8 cellular contexts compared by ENCODE assay signal in genomic region chr2:24083567-24084385, GRCh38. TPM values are rescaled to one million over a fixed set of nuclear protein-coding genes. Genes with fewer than 3 reads are reported as not detected.
A peak's percentile ranks its signal among the peaks of the same experiment; 100 is the strongest.
DNase-seq lines count a peak whose midpoint lies in the region; ATAC-seq and TF ChIP-seq lines count a peak whose summit lies in the region.

No MANE protein-coding gene starts in this region.

- H3K27ac ChIP-seq in cardiac muscle cell: peak overlapping the region; percentile 84

- no peaks in the 10 kb centered on the region for H3K27me3 ChIP-seq in cardiac muscle cell

- H3K36me3 Mint-ChIP-seq in activated naive CD4-positive, alpha-beta T cell treated with anti-CD3 and anti-CD28 coated beads, Interleukin-2, amount 50 U/mL, for 24 hours: no peaks in the 10 kb centered on the region

- peaks cover 3% of the 10 kb centered on the region for H3K36me3 ChIP-seq in cardiac muscle cell

- H3K9me3 ChIP-seq in cardiac muscle cell (ENCODE audit: low read depth): no peaks in the 10 kb centered on the region

- no peak for TF ChIP-seq CTCF in cardiac muscle cell (IDR thresholded peaks at IDR 0.05; ENCODE audit: low read depth, low read length)

- peak overlapping the region; percentile 90 for H3K4me3 Mint-ChIP-seq in activated naive CD4-positive, alpha-beta T cell treated with anti-CD3 and anti-CD28 coated beads, Interleukin-2, amount 50 U/mL, for 24 hours

- peak; percentile 69 for DNase-seq in DMS53 treated with DMSO at 0.1 percent for 48 hours (lab: John Stamatoyannopoulos, UW; ENCODE audit: unreplicated experiment)
- DNase-seq in NCI-H510A (lab: John Stamatoyannopoulos, UW): peak; percentile 93
- peak; percentile 87 to 95 for DNase-seq in cardiac muscle cell (ENCODE audit: low read depth in 1 of 2, low spot score in 1 of 2)
- DNase-seq in pons (ENCODE audit: low spot score): peak; percentile 43
- DNase-seq in occipital lobe (lab: John Stamatoyannopoulos, UW): no peak

- H3K9me3 Mint-ChIP-seq in activated naive CD4-positive, alpha-beta T cell treated with anti-CD3 and anti-CD28 coated beads, Interleukin-2, amount 50 U/mL, for 24 hours: no peaks in the 10 kb centered on the region

- peaks cover 11% of the 10 kb centered on the region for H3K4me1 Mint-ChIP-seq in activated naive CD4-positive, alpha-beta T cell treated with anti-CD3 and anti-CD28 coated beads, Interleukin-2, amount 50 U/mL, for 24 hours

- ATAC-seq in GM19351 (IDR thresholded peaks at IDR 0.05; ENCODE audit: unreplicated experiment): peak; percentile 79
- ATAC-seq in HG03432 (IDR thresholded peaks at IDR 0.05; ENCODE audit: unreplicated experiment): peak; percentile 73

- H3K27ac Mint-ChIP-seq in activated naive CD4-positive, alpha-beta T cell treated with anti-CD3 and anti-CD28 coated beads, Interleukin-2, amount 50 U/mL, for 24 hours: peak overlapping the region; percentile 68

- H3K27me3 Mint-ChIP-seq in activated naive CD4-positive, alpha-beta T cell treated with anti-CD3 and anti-CD28 coated beads, Interleukin-2, amount 50 U/mL, for 24 hours: no peaks in the 10 kb centered on the region

- H3K4me1 ChIP-seq in cardiac muscle cell (ENCODE audit: low read depth): peaks cover 4% of the 10 kb centered on the region

- peak overlapping the region; percentile 45 for H3K4me3 ChIP-seq in cardiac muscle cell

RNA-seq across cellular contexts. Expression of gene TP53I3, which starts 0.9 kb away (rescaled TPM):
- total RNA-seq in cardiac muscle cell (25.4 and 55.5 TPM in 2 replicates), occipital lobe (11.9 TPM)
- polyA plus RNA-seq in cardiac muscle cell: 31.6 and 70.2 TPM in 2 replicates

RNA-seq across cellular contexts. Expression of gene SF3B6, which starts 7.7 kb away (rescaled TPM):
- total RNA-seq in cardiac muscle cell (88.5 and 133 TPM in 2 replicates), occipital lobe (124 TPM)
- polyA plus RNA-seq in cardiac muscle cell: 238 and 292 TPM in 2 replicates

RNA-seq across cellular contexts. Expression of gene FKBP1B, which starts 34.2 kb away (rescaled TPM):
- total RNA-seq in cardiac muscle cell (39.4 and 43.1 TPM in 2 replicates), occipital lobe (60.0 TPM)
- 46.3 and 63.6 TPM in 2 replicates for polyA plus RNA-seq in cardiac muscle cell

RNA-seq across cellular contexts. Expression of gene WDCP, which starts 36.6 kb away (rescaled TPM):
- total RNA-seq in cardiac muscle cell: 7.7 and 8.1 TPM in 2 replicates
- 6.8 and 8.2 TPM in 2 replicates for polyA plus RNA-seq in cardiac muscle cell
- 23.7 TPM for total RNA-seq in occipital lobe

RNA-seq across cellular contexts. Expression of gene PFN4, which starts 39.4 kb away (rescaled TPM):
- total RNA-seq in cardiac muscle cell: 3.2 TPM in 1 of 2 replicates, not detected in the other
- 0.36 and 1.9 TPM in 2 replicates for polyA plus RNA-seq in cardiac muscle cell
- 0.47 TPM for total RNA-seq in occipital lobe
